37 cellular contexts compared by ENCODE assay signal in the genomic region with DNA sequence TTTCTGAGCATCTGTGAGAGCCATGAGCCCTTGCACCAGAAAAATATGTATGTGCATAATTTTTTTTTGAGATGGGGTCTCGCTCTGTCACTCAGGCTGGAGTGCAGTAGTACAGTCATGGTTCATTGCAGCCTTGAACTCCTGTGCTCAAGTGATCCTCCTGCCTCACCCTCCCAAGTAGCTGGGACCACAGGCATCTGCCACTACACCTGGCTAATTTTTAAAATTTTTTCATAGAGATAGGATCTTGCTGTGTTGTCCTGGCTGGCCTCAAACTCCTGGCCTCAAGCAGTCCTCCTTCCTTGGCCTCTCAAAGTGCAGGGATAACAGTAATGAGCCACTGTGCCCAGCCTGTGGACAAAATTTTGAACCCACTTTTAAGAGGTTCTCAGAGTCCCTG. TPM values are rescaled to one million over a fixed set of nuclear protein-coding genes. Genes with fewer than 3 reads are reported as not detected.
"Had no signal": no experiment of that assay in that cellular context is flagged by ENCODE, and none has a peak within 500 bp of the region (broad histone marks: within the 10 kb centered on the region; RNA-seq: fewer than 3 reads in every experiment).

No MANE protein-coding gene starts in this region.

- H3K4me3 ChIP-seq: MG63 had no signal

- H3K9me3 ChIP-seq: MG63 had no signal

- DNase-seq: Karpas-422, Kasumi-1, MG63, MM.1S, MV-4-11, NCI-H1048, NCI-H1092, NCI-H1092 treated with DMSO at 0.1 percent for 48 hours, NCI-H1105, NCI-H1105 treated with DMSO at 0.1 percent for 48 hours, NCI-H1417, NCI-H1417 treated with DMSO at 0.1 percent for 48 hours, NCI-H1436, NCI-H1436 treated with DMSO at 0.1 percent for 48 hours, NCI-H146, NCI-H1694, NCI-H1694 treated with DMSO at 0.1 percent for 48 hours, NCI-H187, NCI-H187 treated with DMSO at 0.1 percent for 48 hours, NCI-H1930, NCI-H2029, NCI-H2029 treated with DMSO at 0.1 percent for 48 hours, NCI-H2081, NCI-H2081 treated with DMSO at 0.1 percent for 48 hours, NCI-H2171, NCI-H2171 treated with DMSO at 0.1 percent for 48 hours, NCI-H2227 treated with DMSO at 0.1 percent for 48 hours, NCI-H226, NCI-H345, NCI-H446, NCI-H446 treated with DMSO at 0.1 percent for 48 hours, NCI-H510A, NCI-H510A treated with DMSO at 0.1 percent for 48 hours had no signal

- H3K9ac ChIP-seq: KMS-11 had no signal

- H3K27me3 ChIP-seq: MG63 had no signal

- H3K36me3 ChIP-seq: MG63 had no signal

- H3K27ac ChIP-seq: KMS-11 had no signal

- H3K4me2 ChIP-seq: KMS-11 had no signal

RNA-seq across cellular contexts. Expression of a gene that starts 27.2 kb away (rescaled TPM):
- total RNA-seq: LHCN-M2, MCF 10A, NCI-H460 had no signal
